ENCODE assay signal across 7 cellular contexts in the genomic region with DNA sequence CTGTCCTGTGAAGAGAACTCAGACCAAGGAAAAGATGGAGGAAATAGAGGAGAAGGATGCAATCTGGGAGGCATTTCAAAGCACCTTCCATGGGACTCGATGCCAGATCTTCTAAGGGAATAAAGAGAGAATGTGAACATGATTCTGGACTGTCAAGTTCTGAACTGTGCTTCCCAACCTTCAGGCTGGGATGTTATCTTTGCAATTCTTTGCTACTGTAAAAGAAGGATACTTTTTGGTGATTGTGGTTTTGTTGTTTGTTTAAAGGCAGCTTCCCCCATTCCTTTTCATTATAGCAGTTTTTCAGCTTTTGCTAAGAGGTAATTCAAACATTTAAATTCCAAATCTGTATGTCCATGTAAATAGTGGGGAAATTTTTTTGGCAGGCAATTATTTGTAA.
"Had no signal": no experiment of that assay in that cellular context is flagged by ENCODE, and none has a peak within 500 bp of the region (broad histone marks: within the 10 kb centered on the region; RNA-seq: fewer than 3 reads in every experiment).

No MANE protein-coding gene starts in this region.

- H3K27ac Mint-ChIP-seq: H9 had no signal

- DNase-seq: GM23248, H9, HCEC 1CT, IMR-90, KG1 had no signal

- H3K9me3 Mint-ChIP-seq: H9 had no signal

- H3K9ac ChIP-seq: GM23248 had no signal

- H3K4me3 ChIP-seq: GM23248, K562 had no signal

- ATAC-seq: K562 had no signal

- H2AFZ ChIP-seq: GM23248 had no signal

- H3K4me3 Mint-ChIP-seq: H9 had no signal

- H3K27ac ChIP-seq: GM23248, HL-60 had no signal
